Comparison of ENCODE assay signal across 1 cellular context in the genomic region with DNA sequence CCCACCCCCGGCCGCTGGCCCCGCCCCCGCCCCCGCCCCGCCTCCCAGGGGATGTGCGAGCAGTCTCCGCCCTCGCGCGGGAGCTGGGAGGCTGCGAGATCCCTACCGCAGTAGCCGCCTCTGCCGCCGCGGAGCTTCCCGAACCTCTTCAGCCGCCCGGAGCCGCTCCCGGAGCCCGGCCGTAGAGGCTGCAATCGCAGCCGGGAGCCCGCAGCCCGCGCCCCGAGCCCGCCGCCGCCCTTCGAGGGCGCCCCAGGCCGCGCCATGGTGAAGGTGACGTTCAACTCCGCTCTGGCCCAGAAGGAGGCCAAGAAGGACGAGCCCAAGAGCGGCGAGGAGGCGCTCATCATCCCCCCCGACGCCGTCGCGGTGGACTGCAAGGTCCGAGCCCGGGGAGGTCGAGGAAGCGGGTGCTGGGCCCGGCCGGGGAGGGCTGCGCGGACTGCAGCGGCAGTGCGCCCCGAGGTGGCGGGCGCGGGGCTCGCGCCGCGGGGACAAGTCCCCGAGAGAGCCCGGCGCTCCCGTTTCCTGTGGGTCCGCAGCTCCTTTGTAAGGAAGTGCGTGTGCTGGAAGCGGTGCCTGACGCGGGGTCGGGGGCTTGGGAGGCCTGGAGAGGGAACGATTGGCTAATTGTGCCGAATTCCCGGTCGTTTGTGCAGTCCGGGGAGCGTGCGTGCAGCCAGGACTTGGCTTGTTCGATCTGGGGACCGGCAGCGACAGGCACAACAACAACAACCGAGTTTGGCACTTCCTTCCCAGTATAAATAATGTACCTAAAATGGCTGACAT.
TF ChIP-seq lines count a peak whose summit lies in the region.

A gene (plus strand): TSS at position 110 of the 789 bp plus-strand sequence. CDS start 155 bp downstream, at position 265.

TF ChIP-seq in HepG2, 621 proteins besides CTCF, POLR2A, EP300 and RAD21 (continued from another document and continues in another):
- 0 out of 2 replicates have a peak, but pooled peaks have one; percentile 23 for TF ChIP-seq ATF7-NPFF (CRISPR knock-in tag; IDR thresholded peaks at IDR 0.05; ENCODE audit: low read depth)
- no peak for TF ChIP-seq MIER2 (CRISPR knock-in tag; IDR thresholded peaks at IDR 0.05)
- TF ChIP-seq, protein P1, sequence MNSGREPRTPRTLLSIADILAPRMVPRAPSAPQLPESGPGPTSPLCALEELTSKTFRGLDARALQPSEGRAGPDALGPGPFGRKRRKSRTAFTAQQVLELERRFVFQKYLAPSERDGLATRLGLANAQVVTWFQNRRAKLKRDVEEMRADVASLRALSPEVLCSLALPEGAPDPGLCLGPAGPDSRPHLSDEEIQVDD (CRISPR knock-in tag; IDR thresholded peaks at IDR 0.05; ENCODE audit: borderline replicate concordance) = no peak
- TF ChIP-seq FOXK2 (IDR thresholded peaks at IDR 0.05) = no peak; the same call in 1 of the 2 replicates
- no peak for TF ChIP-seq EED (CRISPR knock-in tag; IDR thresholded peaks at IDR 0.05)
- TF ChIP-seq, protein P2, sequence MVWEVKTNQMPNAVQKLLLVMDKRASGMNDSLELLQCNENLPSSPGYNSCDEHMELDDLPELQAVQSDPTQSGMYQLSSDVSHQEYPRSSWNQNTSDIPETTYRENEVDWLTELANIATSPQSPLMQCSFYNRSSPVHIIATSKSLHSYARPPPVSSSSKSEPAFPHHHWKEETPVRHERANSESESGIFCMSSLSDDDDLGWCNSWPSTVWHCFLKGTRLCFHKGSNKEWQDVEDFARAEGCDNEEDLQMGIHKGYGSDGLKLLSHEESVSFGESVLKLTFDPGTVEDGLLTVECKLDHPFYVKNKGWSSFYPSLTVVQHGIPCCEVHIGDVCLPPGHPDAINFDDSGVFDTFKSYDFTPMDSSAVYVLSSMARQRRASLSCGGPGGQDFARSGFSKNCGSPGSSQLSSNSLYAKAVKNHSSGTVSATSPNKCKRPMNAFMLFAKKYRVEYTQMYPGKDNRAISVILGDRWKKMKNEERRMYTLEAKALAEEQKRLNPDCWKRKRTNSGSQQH (CRISPR knock-in tag; IDR thresholded peaks at IDR 0.05; ENCODE audit: low read depth) = 0 out of 2 replicates have a peak, but pooled peaks have one; percentile 5
- TF ChIP-seq ZSCAN12 (CRISPR knock-in tag; IDR thresholded peaks at IDR 0.05) = no peak
- TF ChIP-seq, protein P3, sequence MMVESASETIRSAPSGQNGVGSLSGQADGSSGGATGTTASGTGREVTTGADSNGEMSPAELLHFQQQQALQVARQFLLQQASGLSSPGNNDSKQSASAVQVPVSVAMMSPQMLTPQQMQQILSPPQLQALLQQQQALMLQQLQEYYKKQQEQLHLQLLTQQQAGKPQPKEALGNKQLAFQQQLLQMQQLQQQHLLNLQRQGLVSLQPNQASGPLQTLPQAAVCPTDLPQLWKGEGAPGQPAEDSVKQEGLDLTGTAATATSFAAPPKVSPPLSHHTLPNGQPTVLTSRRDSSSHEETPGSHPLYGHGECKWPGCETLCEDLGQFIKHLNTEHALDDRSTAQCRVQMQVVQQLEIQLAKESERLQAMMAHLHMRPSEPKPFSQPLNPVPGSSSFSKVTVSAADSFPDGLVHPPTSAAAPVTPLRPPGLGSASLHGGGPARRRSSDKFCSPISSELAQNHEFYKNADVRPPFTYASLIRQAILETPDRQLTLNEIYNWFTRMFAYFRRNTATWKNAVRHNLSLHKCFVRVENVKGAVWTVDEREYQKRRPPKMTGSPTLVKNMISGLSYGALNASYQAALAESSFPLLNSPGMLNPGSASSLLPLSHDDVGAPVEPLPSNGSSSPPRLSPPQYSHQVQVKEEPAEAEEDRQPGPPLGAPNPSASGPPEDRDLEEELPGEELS (CRISPR knock-in tag; IDR thresholded peaks at IDR 0.05) = peak; percentile 10; the same call in 1 of the 2 replicates
- TF ChIP-seq, protein P4, sequence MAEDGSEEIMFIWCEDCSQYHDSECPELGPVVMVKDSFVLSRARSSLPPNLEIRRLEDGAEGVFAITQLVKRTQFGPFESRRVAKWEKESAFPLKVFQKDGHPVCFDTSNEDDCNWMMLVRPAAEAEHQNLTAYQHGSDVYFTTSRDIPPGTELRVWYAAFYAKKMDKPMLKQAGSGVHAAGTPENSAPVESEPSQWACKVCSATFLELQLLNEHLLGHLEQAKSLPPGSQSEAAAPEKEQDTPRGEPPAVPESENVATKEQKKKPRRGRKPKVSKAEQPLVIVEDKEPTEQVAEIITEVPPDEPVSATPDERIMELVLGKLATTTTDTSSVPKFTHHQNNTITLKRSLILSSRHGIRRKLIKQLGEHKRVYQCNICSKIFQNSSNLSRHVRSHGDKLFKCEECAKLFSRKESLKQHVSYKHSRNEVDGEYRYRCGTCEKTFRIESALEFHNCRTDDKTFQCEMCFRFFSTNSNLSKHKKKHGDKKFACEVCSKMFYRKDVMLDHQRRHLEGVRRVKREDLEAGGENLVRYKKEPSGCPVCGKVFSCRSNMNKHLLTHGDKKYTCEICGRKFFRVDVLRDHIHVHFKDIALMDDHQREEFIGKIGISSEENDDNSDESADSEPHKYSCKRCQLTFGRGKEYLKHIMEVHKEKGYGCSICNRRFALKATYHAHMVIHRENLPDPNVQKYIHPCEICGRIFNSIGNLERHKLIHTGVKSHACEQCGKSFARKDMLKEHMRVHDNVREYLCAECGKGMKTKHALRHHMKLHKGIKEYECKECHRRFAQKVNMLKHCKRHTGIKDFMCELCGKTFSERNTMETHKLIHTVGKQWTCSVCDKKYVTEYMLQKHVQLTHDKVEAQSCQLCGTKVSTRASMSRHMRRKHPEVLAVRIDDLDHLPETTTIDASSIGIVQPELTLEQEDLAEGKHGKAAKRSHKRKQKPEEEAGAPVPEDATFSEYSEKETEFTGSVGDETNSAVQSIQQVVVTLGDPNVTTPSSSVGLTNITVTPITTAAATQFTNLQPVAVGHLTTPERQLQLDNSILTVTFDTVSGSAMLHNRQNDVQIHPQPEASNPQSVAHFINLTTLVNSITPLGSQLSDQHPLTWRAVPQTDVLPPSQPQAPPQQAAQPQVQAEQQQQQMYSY (CRISPR knock-in tag; IDR thresholded peaks at IDR 0.05) = no peak
- peak; percentile 35 for TF ChIP-seq AGO1 (IDR thresholded peaks at IDR 0.05; ENCODE audit: low read depth, low read length, poor library complexity, severe bottlenecking)
- TF ChIP-seq, protein P5, sequence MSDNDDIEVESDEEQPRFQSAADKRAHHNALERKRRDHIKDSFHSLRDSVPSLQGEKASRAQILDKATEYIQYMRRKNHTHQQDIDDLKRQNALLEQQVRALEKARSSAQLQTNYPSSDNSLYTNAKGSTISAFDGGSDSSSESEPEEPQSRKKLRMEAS (IDR thresholded peaks at IDR 0.05) = no peak; the same call in 1 of the 2 replicates
- peak; percentile 71 for TF ChIP-seq POLR2AphosphoS5 (IDR thresholded peaks at IDR 0.05; ENCODE audit: low read depth, low read length)
- no peak for TF ChIP-seq NFYC (CRISPR knock-in tag; IDR thresholded peaks at IDR 0.05)
- TF ChIP-seq LCORL (IDR thresholded peaks at IDR 0.05) = no peak
- no peak for TF ChIP-seq LCORL (CRISPR knock-in tag; IDR thresholded peaks at IDR 0.05)
- TF ChIP-seq, protein P6, sequence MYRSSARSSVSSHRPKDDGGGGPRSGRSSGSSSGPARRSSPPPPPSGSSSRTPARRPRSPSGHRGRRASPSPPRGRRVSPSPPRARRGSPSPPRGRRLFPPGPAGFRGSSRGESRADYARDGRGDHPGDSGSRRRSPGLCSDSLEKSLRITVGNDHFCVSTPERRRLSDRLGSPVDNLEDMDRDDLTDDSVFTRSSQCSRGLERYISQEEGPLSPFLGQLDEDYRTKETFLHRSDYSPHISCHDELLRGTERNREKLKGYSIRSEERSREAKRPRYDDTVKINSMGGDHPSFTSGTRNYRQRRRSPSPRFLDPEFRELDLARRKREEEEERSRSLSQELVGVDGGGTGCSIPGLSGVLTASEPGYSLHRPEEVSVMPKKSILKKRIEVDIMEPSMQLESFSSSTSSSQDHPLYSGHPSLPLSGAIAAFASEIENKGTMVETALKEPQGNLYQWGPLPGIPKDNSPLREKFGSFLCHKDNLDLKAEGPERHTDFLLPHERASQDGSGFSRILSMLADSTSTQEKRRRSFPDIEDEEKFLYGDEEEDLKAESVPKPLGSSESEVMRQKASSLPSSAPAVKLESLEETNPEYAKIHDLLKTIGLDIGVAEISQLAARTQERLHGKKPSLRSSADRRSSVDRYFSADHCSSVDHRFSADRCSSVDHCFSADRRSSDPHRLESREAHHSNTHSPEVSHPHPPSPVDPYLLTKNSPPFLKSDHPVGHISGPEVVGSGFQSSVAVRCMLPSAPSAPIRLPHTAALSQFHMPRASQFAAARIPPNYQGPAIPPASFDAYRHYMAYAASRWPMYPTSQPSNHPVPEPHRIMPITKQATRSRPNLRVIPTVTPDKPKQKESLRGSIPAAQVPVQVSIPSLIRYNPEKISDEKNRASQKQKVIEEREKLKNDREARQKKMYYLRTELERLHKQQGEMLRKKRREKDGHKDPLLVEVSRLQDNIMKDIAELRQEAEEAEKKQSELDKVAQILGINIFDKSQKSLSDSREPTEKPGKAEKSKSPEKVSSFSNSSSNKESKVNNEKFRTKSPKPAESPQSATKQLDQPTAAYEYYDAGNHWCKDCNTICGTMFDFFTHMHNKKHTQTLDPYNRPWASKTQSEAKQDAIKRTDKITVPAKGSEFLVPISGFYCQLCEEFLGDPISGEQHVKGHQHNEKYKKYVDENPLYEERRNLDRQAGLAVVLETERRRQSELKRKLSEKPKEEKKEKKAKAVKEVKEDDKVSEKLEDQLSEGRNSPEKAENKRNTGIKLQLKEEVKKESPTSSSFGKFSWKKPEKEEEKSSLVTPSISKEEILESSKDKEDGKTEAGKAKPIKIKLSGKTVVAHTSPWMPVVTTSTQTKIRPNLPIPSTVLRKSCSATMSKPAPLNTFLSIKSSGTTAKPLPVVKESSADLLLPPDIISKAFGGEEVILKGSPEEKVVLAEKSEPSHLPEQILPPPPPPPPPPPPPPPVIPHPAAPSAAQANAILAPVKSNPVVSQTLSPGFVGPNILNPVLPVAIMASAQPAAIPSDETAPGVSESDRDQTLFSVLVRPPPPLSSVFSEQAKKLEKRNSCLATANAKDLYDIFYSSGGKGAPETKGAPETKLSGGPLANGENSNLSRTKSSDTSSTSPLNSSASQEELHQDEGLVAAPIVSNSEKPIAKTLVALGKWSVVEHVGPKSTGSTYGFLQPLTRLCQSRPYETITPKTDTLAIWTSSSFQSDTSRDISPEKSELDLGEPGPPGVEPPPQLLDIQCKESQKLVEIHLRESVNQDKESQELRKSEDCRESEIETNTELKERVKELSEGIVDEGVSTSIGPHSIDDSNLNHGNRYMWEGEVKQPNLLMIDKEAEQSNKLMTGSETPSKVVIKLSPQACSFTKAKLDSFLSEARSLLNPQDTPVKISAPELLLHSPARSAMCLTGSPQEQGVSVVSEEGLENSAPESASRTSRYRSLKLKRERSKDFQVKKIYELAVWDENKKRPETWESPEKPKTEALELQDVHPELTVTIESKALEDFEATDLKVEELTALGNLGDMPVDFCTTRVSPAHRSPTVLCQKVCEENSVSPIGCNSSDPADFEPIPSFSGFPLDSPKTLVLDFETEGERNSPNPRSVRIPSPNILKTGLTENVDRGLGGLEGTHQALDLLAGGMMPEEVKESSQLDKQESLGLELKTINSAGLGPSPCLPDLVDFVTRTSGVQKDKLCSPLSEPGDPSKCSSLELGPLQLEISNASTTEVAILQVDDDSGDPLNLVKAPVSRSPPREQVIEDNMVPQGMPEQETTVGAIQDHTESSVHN (CRISPR knock-in tag; IDR thresholded peaks at IDR 0.05) = no peak
- no peak for TF ChIP-seq HIVEP1 (CRISPR knock-in tag; IDR thresholded peaks at IDR 0.05)
- no peak for TF ChIP-seq RFX1 (IDR thresholded peaks at IDR 0.05)
- no peak for TF ChIP-seq ZNF207 (IDR thresholded peaks at IDR 0.05; ENCODE audit: borderline replicate concordance)
- peak; percentile 68; the same call in 1 of the 2 replicates for TF ChIP-seq RFXAP (CRISPR knock-in tag; IDR thresholded peaks at IDR 0.05; ENCODE audit: borderline replicate concordance)
- TF ChIP-seq ZNF333 (CRISPR knock-in tag; IDR thresholded peaks at IDR 0.05; ENCODE audit: borderline replicate concordance) = no peak; the same call in 1 of the 2 replicates
- TF ChIP-seq, protein P7, sequence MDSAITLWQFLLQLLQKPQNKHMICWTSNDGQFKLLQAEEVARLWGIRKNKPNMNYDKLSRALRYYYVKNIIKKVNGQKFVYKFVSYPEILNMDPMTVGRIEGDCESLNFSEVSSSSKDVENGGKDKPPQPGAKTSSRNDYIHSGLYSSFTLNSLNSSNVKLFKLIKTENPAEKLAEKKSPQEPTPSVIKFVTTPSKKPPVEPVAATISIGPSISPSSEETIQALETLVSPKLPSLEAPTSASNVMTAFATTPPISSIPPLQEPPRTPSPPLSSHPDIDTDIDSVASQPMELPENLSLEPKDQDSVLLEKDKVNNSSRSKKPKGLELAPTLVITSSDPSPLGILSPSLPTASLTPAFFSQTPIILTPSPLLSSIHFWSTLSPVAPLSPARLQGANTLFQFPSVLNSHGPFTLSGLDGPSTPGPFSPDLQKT (CRISPR knock-in tag; IDR thresholded peaks at IDR 0.05; ENCODE audit: borderline replicate concordance) = no peak
- no peak for TF ChIP-seq SP140L (CRISPR knock-in tag; IDR thresholded peaks at IDR 0.05; ENCODE audit: borderline replicate concordance)
- TF ChIP-seq, protein P8, sequence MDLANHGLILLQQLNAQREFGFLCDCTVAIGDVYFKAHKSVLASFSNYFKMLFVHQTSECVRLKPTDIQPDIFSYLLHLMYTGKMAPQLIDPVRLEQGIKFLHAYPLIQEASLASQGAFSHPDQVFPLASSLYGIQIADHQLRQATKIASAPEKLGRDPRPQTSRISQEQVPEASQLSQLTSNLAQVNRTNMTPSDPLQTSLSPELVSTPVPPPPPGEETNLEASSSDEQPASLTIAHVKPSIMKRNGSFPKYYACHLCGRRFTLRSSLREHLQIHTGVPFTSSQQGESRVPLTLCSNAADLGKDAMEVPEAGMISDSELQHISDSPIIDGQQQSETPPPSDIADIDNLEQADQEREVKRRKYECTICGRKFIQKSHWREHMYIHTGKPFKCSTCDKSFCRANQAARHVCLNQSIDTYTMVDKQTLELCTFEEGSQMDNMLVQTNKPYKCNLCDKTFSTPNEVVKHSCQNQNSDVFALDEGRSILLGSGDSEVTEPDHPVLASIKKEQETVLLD (CRISPR knock-in tag; IDR thresholded peaks at IDR 0.05; ENCODE audit: low read depth) = no peak
- no peak for TF ChIP-seq PRMT3 (CRISPR knock-in tag; IDR thresholded peaks at IDR 0.05; ENCODE audit: borderline replicate concordance, low read depth)
- TF ChIP-seq, protein P9, sequence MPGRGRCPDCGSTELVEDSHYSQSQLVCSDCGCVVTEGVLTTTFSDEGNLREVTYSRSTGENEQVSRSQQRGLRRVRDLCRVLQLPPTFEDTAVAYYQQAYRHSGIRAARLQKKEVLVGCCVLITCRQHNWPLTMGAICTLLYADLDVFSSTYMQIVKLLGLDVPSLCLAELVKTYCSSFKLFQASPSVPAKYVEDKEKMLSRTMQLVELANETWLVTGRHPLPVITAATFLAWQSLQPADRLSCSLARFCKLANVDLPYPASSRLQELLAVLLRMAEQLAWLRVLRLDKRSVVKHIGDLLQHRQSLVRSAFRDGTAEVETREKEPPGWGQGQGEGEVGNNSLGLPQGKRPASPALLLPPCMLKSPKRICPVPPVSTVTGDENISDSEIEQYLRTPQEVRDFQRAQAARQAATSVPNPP (CRISPR knock-in tag; IDR thresholded peaks at IDR 0.05) = 0 out of 2 replicates have a peak, but pooled peaks have one; percentile 47
- 0 out of 2 replicates have a peak, but pooled peaks have one; percentile 27 for TF ChIP-seq KMT2B (CRISPR knock-in tag; IDR thresholded peaks at IDR 0.05)
- TF ChIP-seq STAG1 (CRISPR knock-in tag; IDR thresholded peaks at IDR 0.05) = peak; percentile 59
- no peak for TF ChIP-seq HDAC6 (IDR thresholded peaks at IDR 0.05; ENCODE audit: low read depth, low read length)
- no peak for TF ChIP-seq ZNF788 (CRISPR knock-in tag; IDR thresholded peaks at IDR 0.05; ENCODE audit: borderline replicate concordance)
- no peak; the same call in 1 of the 2 replicates for TF ChIP-seq JDP2 (CRISPR knock-in tag; IDR thresholded peaks at IDR 0.05; ENCODE audit: borderline replicate concordance)
